In the genomic region with DNA sequence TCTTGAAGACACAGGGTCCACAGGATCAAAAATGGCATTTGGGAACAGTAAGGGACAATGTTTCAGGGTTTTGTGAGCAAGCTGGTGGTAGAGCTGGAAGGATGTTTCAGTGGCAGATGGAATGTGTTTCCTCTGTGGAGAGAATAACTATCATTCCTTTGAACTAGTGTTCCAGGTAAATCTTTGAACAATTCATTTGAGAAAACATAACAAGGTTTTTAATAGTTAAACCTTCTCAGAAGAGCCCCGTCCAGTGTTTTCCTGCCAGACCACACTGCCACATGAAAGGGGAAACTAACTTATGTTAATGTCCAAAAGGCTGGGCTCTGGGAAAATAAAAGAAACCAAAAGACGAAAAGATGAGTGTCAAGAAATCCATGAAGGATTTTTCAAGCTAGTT, we compare ENCODE assay signal across 17 cellular contexts.
A peak's percentile ranks its signal among the peaks of the same experiment; 100 is the strongest.
DNase-seq lines count a peak whose midpoint lies in the region; ATAC-seq and TF ChIP-seq lines count a peak whose summit lies in the region.
"Had no signal": no experiment of that assay in that cellular context is flagged by ENCODE, and none has a peak within 500 bp of the region (broad histone marks: within the 10 kb centered on the region; RNA-seq: fewer than 3 reads in every experiment).

No MANE protein-coding gene starts in this region.

- in situ Hi-C loops in ACHN (cut with HindIII; ENCODE audit: low pct_ligation_motif_present, low pct_unique_long_range_greater_than_20kb, low sequenced_read_pairs): no loop called here

- no peaks in the 10 kb centered on the region for H3K27me3 Mint-ChIP-seq in nephron (ENCODE audit: low read depth)
- H3K27me3 Mint-ChIP-seq: CD4-positive, alpha-beta memory T cell had no signal

- DNase-seq in ACHN: peak; percentile 14
- DNase-seq in astrocyte of the hippocampus (ENCODE audit: low read depth, low spot score): peak; percentile 69
- DNase-seq in kidney glomerular epithelial cell (lab: John Stamatoyannopoulos, UW): peak; percentile 87
- DNase-seq in stimulated activated CD4-positive, alpha-beta T cell treated with anti-CD3 and anti-CD28 coated beads, Interleukin-12 subunit alpha, Interleukin-12 subunit beta, amount 100 ng/mL, for 4 hours: no peak
- no peak for DNase-seq in KG1 (lab: John Stamatoyannopoulos, UW)
- DNase-seq: Calu3; CD4-positive, alpha-beta memory T cell; DMS79 treated with DMSO at 0.1 percent for 48 hours; GF-D8; GOT3; H7 had no signal

- no peak for TF ChIP-seq CTCF in nephron (IDR thresholded peaks at IDR 0.05; ENCODE audit: unreplicated experiment in 3 of 3)

- no peaks in the 10 kb centered on the region for H3K36me3 Mint-ChIP-seq in nephron (ENCODE audit: low read depth)
- H3K36me3 Mint-ChIP-seq: CD14-positive monocyte; CD4-positive, alpha-beta memory T cell had no signal

- no peak overlapping the region for H3K4me3 Mint-ChIP-seq in nephron
- H3K4me3 Mint-ChIP-seq: CD14-positive monocyte; CD4-positive, alpha-beta memory T cell had no signal

- ATAC-seq in GM21515 (IDR thresholded peaks at IDR 0.05; ENCODE audit: unreplicated experiment): no peak
- ATAC-seq in HG03469 (IDR thresholded peaks at IDR 0.05; ENCODE audit: unreplicated experiment): no peak
- ATAC-seq: A549, HCT116 had no signal

- H3K9me3 Mint-ChIP-seq in nephron: peaks cover 4% of the 10 kb centered on the region

- peaks cover 7% of the 10 kb centered on the region for H3K4me1 Mint-ChIP-seq in nephron
- H3K4me1 Mint-ChIP-seq: CD14-positive monocyte had no signal

- peak overlapping the region; percentile 77 to 82 (median 79) for H3K27ac Mint-ChIP-seq in nephron
- H3K27ac Mint-ChIP-seq: CD14-positive monocyte; CD4-positive, alpha-beta memory T cell had no signal

Comparison
In these comparisons a context has a peak if more than half of its experiments do, and no peak if none do; other contexts are left out.
1. DNase-seq: peak in ACHN (single experiment), astrocyte of the hippocampus (single experiment) and kidney glomerular epithelial cell (single experiment); none in stimulated activated CD4-positive, alpha-beta T cell treated with anti-CD3 and anti-CD28 coated beads, Interleukin-12 subunit alpha, Interleukin-12 subunit beta, amount 100 ng/mL, for 4 hours (single experiment) and KG1 (single experiment).